Comparison of ENCODE assay signal across 2 cellular contexts in the genomic region with DNA sequence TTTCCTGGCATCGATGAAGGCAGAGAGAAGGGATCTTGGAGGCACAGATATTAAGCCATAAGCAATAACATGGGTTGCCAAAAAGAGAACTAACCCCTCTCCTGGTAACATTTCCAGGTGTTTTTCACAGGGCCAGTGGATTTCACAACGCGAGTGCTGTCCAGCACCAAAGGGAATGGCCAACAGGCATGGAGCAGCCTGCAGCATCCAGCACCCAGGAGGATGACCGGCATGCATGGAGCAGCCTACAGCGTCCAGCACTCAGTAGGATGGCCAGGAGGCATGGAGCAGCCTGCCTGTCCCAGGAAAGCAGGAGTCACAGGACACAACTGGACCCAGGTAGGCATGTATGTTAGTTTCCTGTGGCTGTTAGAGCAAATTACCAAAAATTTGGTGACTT. TPM values are rescaled to one million over a fixed set of nuclear protein-coding genes. Genes with fewer than 3 reads are reported as not detected.
"Had no signal": no experiment of that assay in that cellular context is flagged by ENCODE, and none has a peak within 500 bp of the region (broad histone marks: within the 10 kb centered on the region; RNA-seq: fewer than 3 reads in every experiment).

No MANE protein-coding gene starts in this region.

RNA-seq across cellular contexts. Expression of a gene that starts 11.8 kb away (rescaled TPM):
- total RNA-seq: occipital lobe, suprapubic skin had no signal
